8 cellular contexts compared by ENCODE assay signal in genomic region chr1:66242646-66243547, GRCh38.
A peak's percentile ranks its signal among the peaks of the same experiment; 100 is the strongest.
DNase-seq lines count a peak whose midpoint lies in the region; ATAC-seq and TF ChIP-seq lines count a peak whose summit lies in the region.

No MANE protein-coding gene starts in this region.

- POLR2A ChIA-PET in AG04450 (lab: Yijun Ruan, JAX): no interaction called here

- H3K27me3 ChIP-seq in AG04450 (ENCODE audit: control insufficient read depth, insufficient read depth, low read length): no peaks in the 10 kb centered on the region

- in situ Hi-C loops in T47D (cut with HindIII; ENCODE audit: low pct_unique_long_range_greater_than_20kb, low sequenced_read_pairs): no loop called here

- H3K27ac ChIP-seq in AG04450 (ENCODE audit: low read depth, low read length) (no peak overlapping the region), VCaP (no peak overlapping the region)

- TF ChIP-seq CTCF in AG04450 (IDR thresholded peaks at IDR 0.05; ENCODE audit: low read depth, low read length) (peak; percentile 100), VCaP (conservative IDR thresholded peaks at IDR 0.05) (peak; percentile 99)

- DNase-seq in AG04450 (ENCODE audit: low read depth, low spot score) (peak; percentile 71), NCI-H2196 treated with DMSO at 0.1 percent for 48 hours (lab: John Stamatoyannopoulos, UW; ENCODE audit: unreplicated experiment) (peak; percentile 55), T47D (ENCODE audit: low read depth in 1 of 2, low spot score in 1 of 2) (peak; percentile 9 to 83), iris pigment epithelial cell (ENCODE audit: low read depth) (peak; percentile 82)
- DNase-seq in stimulated activated CD4-positive, alpha-beta T cell treated with anti-CD3 and anti-CD28 coated beads, Interleukin-15, amount 100 ng/mL, for 48 hours (ENCODE audit: low read depth in 2 of 2): peak; percentile 59 to 70

- ATAC-seq in GM18907 (IDR thresholded peaks at IDR 0.05; ENCODE audit: unreplicated experiment) (peak; percentile 85), HG03175 (IDR thresholded peaks at IDR 0.05; ENCODE audit: unreplicated experiment) (peak; percentile 66)

- H3K9me3 ChIP-seq in AG04450 (ENCODE audit: control insufficient read depth, insufficient read depth, low read length): no peaks in the 10 kb centered on the region

- CTCF ChIA-PET in AG04450 (lab: Charles Lee): interaction anchor here (0.6 to 20.2 kb wide), 95 partner anchors 8 to 1024 kb away, joined by 3 to 484 read pairs (median 4); no protein-coding TSS in a partner anchor

- H3K4me3 ChIP-seq in AG04450 (ENCODE audit: low read depth, low read length): no peak overlapping the region
